Comparison of ENCODE assay signal across 1 cellular context in the genomic region with DNA sequence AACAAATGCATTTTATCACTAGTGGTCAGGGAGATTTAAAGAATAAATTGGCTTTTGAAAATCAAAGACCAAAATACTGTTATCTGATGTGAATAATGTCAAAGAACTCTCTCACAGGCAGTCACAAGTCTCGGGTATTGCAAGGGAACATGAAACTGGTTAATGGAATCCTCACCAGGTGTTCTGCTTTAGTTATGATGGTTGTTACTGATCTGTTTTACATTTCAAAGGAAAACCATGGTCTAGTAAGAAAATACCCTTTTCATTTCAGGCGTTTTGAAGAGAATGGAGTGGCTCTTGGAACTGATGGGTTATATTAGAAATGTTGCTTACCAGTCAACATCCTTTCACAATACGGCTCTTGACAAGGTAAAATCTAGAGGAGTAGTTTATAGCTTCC.
TF ChIP-seq lines count a peak whose summit lies in the region.

No MANE protein-coding gene starts in this region.

TF ChIP-seq in WTC11, 78 proteins besides CTCF, POLR2A, EP300 and RAD21:
- TF ChIP-seq, protein P1, sequence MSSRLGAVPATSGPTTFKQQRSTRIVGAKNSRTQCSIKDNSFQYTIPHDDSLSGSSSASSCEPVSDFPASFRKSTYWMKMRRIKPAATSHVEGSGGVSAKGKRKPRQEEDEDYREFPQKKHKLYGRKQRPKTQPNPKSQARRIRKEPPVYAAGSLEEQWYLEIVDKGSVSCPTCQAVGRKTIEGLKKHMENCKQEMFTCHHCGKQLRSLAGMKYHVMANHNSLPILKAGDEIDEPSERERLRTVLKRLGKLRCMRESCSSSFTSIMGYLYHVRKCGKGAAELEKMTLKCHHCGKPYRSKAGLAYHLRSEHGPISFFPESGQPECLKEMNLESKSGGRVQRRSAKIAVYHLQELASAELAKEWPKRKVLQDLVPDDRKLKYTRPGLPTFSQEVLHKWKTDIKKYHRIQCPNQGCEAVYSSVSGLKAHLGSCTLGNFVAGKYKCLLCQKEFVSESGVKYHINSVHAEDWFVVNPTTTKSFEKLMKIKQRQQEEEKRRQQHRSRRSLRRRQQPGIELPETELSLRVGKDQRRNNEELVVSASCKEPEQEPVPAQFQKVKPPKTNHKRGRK (CRISPR knock-in tag; IDR thresholded peaks at IDR 0.05; ENCODE audit: borderline replicate concordance), result no peak
- TF ChIP-seq, protein P2, sequence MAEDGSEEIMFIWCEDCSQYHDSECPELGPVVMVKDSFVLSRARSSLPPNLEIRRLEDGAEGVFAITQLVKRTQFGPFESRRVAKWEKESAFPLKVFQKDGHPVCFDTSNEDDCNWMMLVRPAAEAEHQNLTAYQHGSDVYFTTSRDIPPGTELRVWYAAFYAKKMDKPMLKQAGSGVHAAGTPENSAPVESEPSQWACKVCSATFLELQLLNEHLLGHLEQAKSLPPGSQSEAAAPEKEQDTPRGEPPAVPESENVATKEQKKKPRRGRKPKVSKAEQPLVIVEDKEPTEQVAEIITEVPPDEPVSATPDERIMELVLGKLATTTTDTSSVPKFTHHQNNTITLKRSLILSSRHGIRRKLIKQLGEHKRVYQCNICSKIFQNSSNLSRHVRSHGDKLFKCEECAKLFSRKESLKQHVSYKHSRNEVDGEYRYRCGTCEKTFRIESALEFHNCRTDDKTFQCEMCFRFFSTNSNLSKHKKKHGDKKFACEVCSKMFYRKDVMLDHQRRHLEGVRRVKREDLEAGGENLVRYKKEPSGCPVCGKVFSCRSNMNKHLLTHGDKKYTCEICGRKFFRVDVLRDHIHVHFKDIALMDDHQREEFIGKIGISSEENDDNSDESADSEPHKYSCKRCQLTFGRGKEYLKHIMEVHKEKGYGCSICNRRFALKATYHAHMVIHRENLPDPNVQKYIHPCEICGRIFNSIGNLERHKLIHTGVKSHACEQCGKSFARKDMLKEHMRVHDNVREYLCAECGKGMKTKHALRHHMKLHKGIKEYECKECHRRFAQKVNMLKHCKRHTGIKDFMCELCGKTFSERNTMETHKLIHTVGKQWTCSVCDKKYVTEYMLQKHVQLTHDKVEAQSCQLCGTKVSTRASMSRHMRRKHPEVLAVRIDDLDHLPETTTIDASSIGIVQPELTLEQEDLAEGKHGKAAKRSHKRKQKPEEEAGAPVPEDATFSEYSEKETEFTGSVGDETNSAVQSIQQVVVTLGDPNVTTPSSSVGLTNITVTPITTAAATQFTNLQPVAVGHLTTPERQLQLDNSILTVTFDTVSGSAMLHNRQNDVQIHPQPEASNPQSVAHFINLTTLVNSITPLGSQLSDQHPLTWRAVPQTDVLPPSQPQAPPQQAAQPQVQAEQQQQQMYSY (CRISPR knock-in tag; IDR thresholded peaks at IDR 0.05), result no peak
- TF ChIP-seq, protein P3, sequence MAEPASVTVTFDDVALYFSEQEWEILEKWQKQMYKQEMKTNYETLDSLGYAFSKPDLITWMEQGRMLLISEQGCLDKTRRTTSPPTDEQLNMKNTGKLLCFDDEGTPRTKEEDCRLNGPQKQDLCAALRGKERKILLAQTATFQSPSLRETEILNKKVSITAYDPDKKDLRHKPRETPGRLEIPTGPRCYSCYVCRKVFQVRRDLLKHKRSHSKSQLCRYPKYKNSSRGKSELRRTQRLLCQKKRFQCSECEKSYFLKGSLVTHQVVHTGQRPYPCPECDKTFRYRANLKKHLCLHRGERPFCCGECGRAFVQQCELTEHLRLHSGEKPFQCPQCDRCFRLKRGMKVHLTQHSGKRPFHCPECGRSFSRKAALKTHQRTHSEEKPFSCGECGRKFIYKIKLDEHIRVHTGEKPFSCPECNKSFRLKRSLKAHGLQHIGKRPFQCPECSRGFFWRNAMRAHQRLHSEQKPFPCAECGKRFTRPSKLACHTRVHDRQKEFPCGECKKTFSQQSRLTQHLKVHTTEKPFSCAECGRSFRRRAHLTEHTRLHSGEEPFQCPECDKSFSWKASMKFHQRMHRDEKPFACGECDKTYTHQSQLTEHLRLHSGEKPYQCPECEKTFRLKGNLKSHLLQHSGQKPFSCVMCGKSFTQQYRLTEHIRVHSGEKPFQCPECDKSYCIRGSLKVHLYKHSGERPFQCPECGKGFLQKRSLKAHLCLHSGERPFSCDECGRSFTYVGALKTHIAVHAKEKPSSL (CRISPR knock-in tag; conservative IDR thresholded peaks at IDR 0.05), result no peak
- TF ChIP-seq, protein P4, sequence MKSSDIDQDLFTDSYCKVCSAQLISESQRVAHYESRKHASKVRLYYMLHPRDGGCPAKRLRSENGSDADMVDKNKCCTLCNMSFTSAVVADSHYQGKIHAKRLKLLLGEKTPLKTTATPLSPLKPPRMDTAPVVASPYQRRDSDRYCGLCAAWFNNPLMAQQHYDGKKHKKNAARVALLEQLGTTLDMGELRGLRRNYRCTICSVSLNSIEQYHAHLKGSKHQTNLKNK (CRISPR knock-in tag; IDR thresholded peaks at IDR 0.05), result no peak
- no peak for TF ChIP-seq ZSCAN18 (CRISPR knock-in tag; IDR thresholded peaks at IDR 0.05)
- no peak for TF ChIP-seq CREM (CRISPR knock-in tag; IDR thresholded peaks at IDR 0.05)
- TF ChIP-seq, protein P5, sequence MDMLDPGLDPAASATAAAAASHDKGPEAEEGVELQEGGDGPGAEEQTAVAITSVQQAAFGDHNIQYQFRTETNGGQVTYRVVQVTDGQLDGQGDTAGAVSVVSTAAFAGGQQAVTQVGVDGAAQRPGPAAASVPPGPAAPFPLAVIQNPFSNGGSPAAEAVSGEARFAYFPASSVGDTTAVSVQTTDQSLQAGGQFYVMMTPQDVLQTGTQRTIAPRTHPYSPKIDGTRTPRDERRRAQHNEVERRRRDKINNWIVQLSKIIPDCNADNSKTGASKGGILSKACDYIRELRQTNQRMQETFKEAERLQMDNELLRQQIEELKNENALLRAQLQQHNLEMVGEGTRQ (CRISPR knock-in tag; IDR thresholded peaks at IDR 0.05), result no peak
- no peak for TF ChIP-seq E2F1 (CRISPR knock-in tag; IDR thresholded peaks at IDR 0.05)
- no peak for TF ChIP-seq GABPB1 (CRISPR knock-in tag; IDR thresholded peaks at IDR 0.05)
- no peak for TF ChIP-seq OVOL2 (CRISPR knock-in tag; IDR thresholded peaks at IDR 0.05; ENCODE audit: borderline replicate concordance)
- no peak for TF ChIP-seq TP53 (CRISPR knock-in tag; IDR thresholded peaks at IDR 0.05)
- TF ChIP-seq, protein P6, sequence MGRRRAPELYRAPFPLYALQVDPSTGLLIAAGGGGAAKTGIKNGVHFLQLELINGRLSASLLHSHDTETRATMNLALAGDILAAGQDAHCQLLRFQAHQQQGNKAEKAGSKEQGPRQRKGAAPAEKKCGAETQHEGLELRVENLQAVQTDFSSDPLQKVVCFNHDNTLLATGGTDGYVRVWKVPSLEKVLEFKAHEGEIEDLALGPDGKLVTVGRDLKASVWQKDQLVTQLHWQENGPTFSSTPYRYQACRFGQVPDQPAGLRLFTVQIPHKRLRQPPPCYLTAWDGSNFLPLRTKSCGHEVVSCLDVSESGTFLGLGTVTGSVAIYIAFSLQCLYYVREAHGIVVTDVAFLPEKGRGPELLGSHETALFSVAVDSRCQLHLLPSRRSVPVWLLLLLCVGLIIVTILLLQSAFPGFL (CRISPR knock-in tag; IDR thresholded peaks at IDR 0.05; ENCODE audit: borderline replicate concordance), result no peak
- TF ChIP-seq MXD4 (CRISPR knock-in tag; IDR thresholded peaks at IDR 0.05; ENCODE audit: borderline replicate concordance), result no peak
- TF ChIP-seq JAZF1 (CRISPR knock-in tag; IDR thresholded peaks at IDR 0.05), result no peak
- no peak for TF ChIP-seq ZNF232 (CRISPR knock-in tag; IDR thresholded peaks at IDR 0.05)
- no peak for TF ChIP-seq EMX1 (CRISPR knock-in tag; IDR thresholded peaks at IDR 0.05)
- no peak for TF ChIP-seq FOXK1 (CRISPR knock-in tag; IDR thresholded peaks at IDR 0.05)
- TF ChIP-seq, protein P7, sequence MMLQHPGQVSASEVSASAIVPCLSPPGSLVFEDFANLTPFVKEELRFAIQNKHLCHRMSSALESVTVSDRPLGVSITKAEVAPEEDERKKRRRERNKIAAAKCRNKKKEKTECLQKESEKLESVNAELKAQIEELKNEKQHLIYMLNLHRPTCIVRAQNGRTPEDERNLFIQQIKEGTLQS (CRISPR knock-in tag; conservative IDR thresholded peaks at IDR 0.05), result no peak
- TF ChIP-seq ZNF396 (CRISPR knock-in tag; IDR thresholded peaks at IDR 0.05; ENCODE audit: borderline replicate concordance), result no peak
